8 cellular contexts compared by ENCODE assay signal in the genomic region with DNA sequence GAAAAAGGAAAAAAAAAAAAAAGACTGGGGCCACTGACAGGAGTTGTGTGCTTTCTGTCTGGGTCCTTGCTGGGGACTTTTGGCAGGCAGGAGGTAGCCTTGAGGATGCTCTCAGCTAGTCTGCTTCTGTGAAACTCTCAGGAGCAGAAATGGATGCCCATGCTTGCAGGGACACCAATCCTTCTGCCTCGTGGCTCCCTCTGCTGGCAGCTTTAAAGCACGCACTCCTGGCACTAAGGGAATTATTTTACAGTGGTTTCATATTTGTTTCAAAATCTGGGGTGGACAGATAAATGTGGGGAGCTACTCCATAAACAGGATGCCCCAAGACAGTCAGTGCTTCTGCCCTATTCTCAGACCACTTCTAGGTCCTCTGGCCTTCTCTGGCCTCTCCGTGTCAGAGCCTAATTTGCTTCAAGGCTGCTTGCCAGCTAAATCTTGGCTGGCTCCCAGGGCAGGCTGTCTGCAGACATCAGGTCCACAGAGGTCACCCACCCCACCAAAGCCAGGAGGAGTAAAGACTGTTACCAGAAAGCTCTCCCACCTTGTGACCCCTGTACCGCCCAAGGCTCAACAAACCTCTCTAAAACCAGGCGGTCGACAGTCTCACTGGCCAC.
DNase-seq lines count a peak whose midpoint lies in the region; ATAC-seq and TF ChIP-seq lines count a peak whose summit lies in the region.

No MANE protein-coding gene starts in this region.

- ATAC-seq in HG03196 (IDR thresholded peaks at IDR 0.05; ENCODE audit: unreplicated experiment) = no peak

- H3K27ac ChIP-seq in WERI-Rb-1 = no peak overlapping the region

- H3K36me3 ChIP-seq in WERI-Rb-1 = peaks cover 24% of the 10 kb centered on the region

- H3K9me3 ChIP-seq in WERI-Rb-1 (ENCODE audit: severe bottlenecking) = no peaks in the 10 kb centered on the region

- no peaks in the 10 kb centered on the region for H3K27me3 ChIP-seq in WERI-Rb-1 (ENCODE audit: insufficient read depth, low read depth, severe bottlenecking)

- peak; percentile 39 for DNase-seq in NCI-H1436 (lab: John Stamatoyannopoulos, UW)
- no peak for DNase-seq in NCI-H1436 treated with DMSO at 0.1 percent for 48 hours (lab: John Stamatoyannopoulos, UW)
- DNase-seq in NCI-H2171 (lab: John Stamatoyannopoulos, UW) = peak; percentile 29
- DNase-seq in WERI-Rb-1 = peak; percentile 71
- peak; percentile 16 to 71 for DNase-seq in T47D (ENCODE audit: low read depth in 1 of 2, low spot score in 1 of 2)
- DNase-seq in iris pigment epithelial cell (ENCODE audit: low read depth) = peak; percentile 71
- peak; percentile 55 to 59 for DNase-seq in stimulated activated CD4-positive, alpha-beta T cell treated with anti-CD3 and anti-CD28 coated beads, Interleukin-15, amount 100 ng/mL, for 1 hour (ENCODE audit: low read depth in 1 of 2, low spot score in 1 of 2)

- H3K4me3 ChIP-seq in WERI-Rb-1 (ENCODE audit: low read depth, low read length) = no peak overlapping the region

- in situ Hi-C loops in T47D (cut with HindIII; ENCODE audit: low pct_unique_long_range_greater_than_20kb, low sequenced_read_pairs) = no loop called here

- peak; percentile 82 for TF ChIP-seq CTCF in WERI-Rb-1 (IDR thresholded peaks at IDR 0.05; ENCODE audit: low read depth, low read length)
